Comparison of ENCODE assay signal across 14 cellular contexts in genomic region chr1:30274937-30275621, GRCh38.
"Had no signal": no experiment of that assay in that cellular context is flagged by ENCODE, and none has a peak within 500 bp of the region (broad histone marks: within the 10 kb centered on the region; RNA-seq: fewer than 3 reads in every experiment).

No MANE protein-coding gene starts in this region.

- ATAC-seq: activated T-cell treated with anti-CD3 and anti-CD28 coated beads, Interleukin-2, amount 50 U/mL, for 4 hours; left lung; mucosa of descending colon; naive thymus-derived CD4-positive, alpha-beta T cell; stimulated activated naive B cell treated with anti-CD40 and anti-IgM and Interleukin-4, amounts not matched to agents 10 μg/mL and 1 μg/mL and 100 μg/mL, for 72 hours had no signal

- H3K4me1 ChIP-seq: esophagus squamous epithelium, left lung, thyroid gland, uterus had no signal

- H3K27ac ChIP-seq: esophagus squamous epithelium, left lung, neutrophil, thyroid gland, uterus had no signal

- H3K36me3 ChIP-seq: esophagus squamous epithelium, left lung, neutrophil, thyroid gland, uterus had no signal

- DNase-seq: activated CD4-positive, alpha-beta T cell treated with anti-CD3 and anti-CD28 coated beads, Interleukin-2, amount 10 ng/mL, durations not matched to agents 7 days and 5 days; activated effector memory CD4-positive, alpha-beta T cell treated with Interleukin-2 at 50 U/mL for 16 hours; activated naive CD4-positive, alpha-beta T cell treated with anti-CD3 and anti-CD28 coated beads, Interleukin-2, amount 50 U/mL, for 16 hours; activated T-cell treated with anti-CD3 and anti-CD28 coated beads, Interleukin-2, amount 50 U/mL, for 4 hours; esophagus squamous epithelium; hippocampal formation; kidney; left lung; mucosa of descending colon; naive thymus-derived CD4-positive, alpha-beta T cell; stimulated activated naive B cell treated with anti-CD40 and anti-IgM and Interleukin-4, amounts not matched to agents 10 μg/mL and 1 μg/mL and 100 μg/mL, for 72 hours; thyroid gland; uterus had no signal

- H3K4me3 ChIP-seq: esophagus squamous epithelium, left lung, mucosa of descending colon, thyroid gland, uterus had no signal

- H3K9me3 ChIP-seq: esophagus squamous epithelium, mucosa of descending colon, neutrophil, thyroid gland, uterus had no signal
